8 cellular contexts compared by ENCODE assay signal in the genomic region with DNA sequence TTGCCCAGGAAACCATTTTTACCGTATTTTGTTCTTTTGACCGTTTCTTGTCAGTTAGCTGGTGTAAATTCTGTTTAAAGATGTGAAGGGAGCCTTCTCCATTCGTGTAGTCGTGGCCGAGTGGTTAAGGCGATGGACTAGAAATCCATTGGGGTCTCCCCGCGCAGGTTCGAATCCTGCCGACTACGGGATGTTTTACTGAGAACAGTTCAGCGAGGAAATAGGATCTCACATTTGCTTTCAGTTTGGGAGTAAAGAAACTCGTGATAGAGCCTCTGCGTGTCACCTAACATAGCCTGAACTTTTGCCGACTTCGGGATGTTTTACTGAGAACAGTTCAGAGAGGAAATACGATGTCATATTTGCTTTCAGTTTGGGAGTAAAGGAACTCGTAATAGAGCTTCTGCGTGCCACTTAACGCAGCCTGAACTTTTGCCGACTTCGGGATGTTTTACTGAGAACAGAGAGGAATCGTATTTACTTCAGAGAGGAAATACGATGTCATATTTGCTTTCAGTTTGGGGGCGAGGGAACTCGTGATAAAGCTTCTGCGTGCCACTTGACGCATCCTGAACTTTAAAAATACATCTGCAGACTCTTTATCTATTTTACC. TPM values are rescaled to one million over a fixed set of nuclear protein-coding genes. Genes with fewer than 3 reads are reported as not detected.
A peak's percentile ranks its signal among the peaks of the same experiment; 100 is the strongest.
DNase-seq lines count a peak whose midpoint lies in the region; ATAC-seq and TF ChIP-seq lines count a peak whose summit lies in the region.

No MANE protein-coding gene starts in this region.

- no peaks in the 10 kb centered on the region for H3K36me3 Mint-ChIP-seq in activated CD4-positive, alpha-beta T cell treated with anti-CD3 and anti-CD28 coated beads for 36 hours (ENCODE audit: low read depth)

- POLR2A ChIA-PET in activated CD4-positive, alpha-beta T cell treated with anti-CD3 and anti-CD28 coated beads for 36 hours (lab: Charles Lee) = interaction anchor here (0.6 to 1.4 kb wide), 8 partner anchors 24 to 415 kb away, joined by 3 to 13 read pairs (median 4); a partner anchor contains a TSS

- H3K4me1 ChIP-seq in colonic mucosa = no peaks in the 10 kb centered on the region

- intact Hi-C loops in activated CD4-positive, alpha-beta T cell treated with anti-CD3 and anti-CD28 coated beads for 36 hours (cut with DNase I, micrococcal nuclease) = loop anchor here (1.0 to 10.0 kb wide), 18 partner anchors 16 to 1463 kb away; partner anchors contain the start of genes ABT1 (in 1 of the 2), HMGN4 (in 1 of the 2) and POM121L2 (in 1 of the 2)
- intact Hi-C loops in colonic mucosa (cut with DNase I) (loop anchor here (10.0 kb wide), 1 partner anchor 354 kb away; no protein-coding TSS in a partner anchor), left colon (cut with DNase I, micrococcal nuclease) (loop anchor here in 1 of 2 donors (10.0 kb wide), 1 partner anchor 416 kb away; a partner anchor contains a TSS)

- peaks cover 6% of the 10 kb centered on the region for H3K4me1 Mint-ChIP-seq in activated CD4-positive, alpha-beta T cell treated with anti-CD3 and anti-CD28 coated beads for 36 hours

- no peak overlapping the region for H3K27ac Mint-ChIP-seq in activated CD4-positive, alpha-beta T cell treated with anti-CD3 and anti-CD28 coated beads for 36 hours

- CTCF ChIA-PET in activated CD4-positive, alpha-beta T cell treated with anti-CD3 and anti-CD28 coated beads for 36 hours (lab: Charles Lee) = interaction anchor here (0.9 to 1.9 kb wide), 3 partner anchors 23 to 302 kb away, joined by 3 to 9 read pairs (median 4); no protein-coding TSS in a partner anchor

- peak overlapping the region; percentile 48 for H3K4me3 ChIP-seq in colonic mucosa

- no peaks in the 10 kb centered on the region for H3K27me3 Mint-ChIP-seq in activated CD4-positive, alpha-beta T cell treated with anti-CD3 and anti-CD28 coated beads for 36 hours

- TF ChIP-seq CTCF in AG09319 (IDR thresholded peaks at IDR 0.05; ENCODE audit: low read depth, low read length) (no peak), colonic mucosa (IDR thresholded peaks at IDR 0.05) (no peak)

- H3K4me3 Mint-ChIP-seq in activated CD4-positive, alpha-beta T cell treated with anti-CD3 and anti-CD28 coated beads for 36 hours = no peak overlapping the region

- no peaks in the 10 kb centered on the region for H3K9me3 ChIP-seq in colonic mucosa

- H3K9ac ChIP-seq in colonic mucosa (ENCODE audit: low read depth in 2 of 2, low read length in 2 of 2) = peak overlapping the region; percentile 78 to 84

- peak overlapping the region; percentile 88 for H3K27ac ChIP-seq in colonic mucosa

- H3K9me3 Mint-ChIP-seq in activated CD4-positive, alpha-beta T cell treated with anti-CD3 and anti-CD28 coated beads for 36 hours (ENCODE audit: low read depth) = no peaks in the 10 kb centered on the region

- no peaks in the 10 kb centered on the region for H3K36me3 ChIP-seq in colonic mucosa

- ATAC-seq in GM19025 (IDR thresholded peaks at IDR 0.05; ENCODE audit: low read depth, unreplicated experiment) (peak; percentile 60), HG03342 (IDR thresholded peaks at IDR 0.05; ENCODE audit: unreplicated experiment) (peak; percentile 58), left colon (peak; percentile 84)
- peak; percentile 79 for ATAC-seq in activated CD4-positive, alpha-beta T cell treated with anti-CD3 and anti-CD28 coated beads for 36 hours

- no peaks in the 10 kb centered on the region for H3K27me3 ChIP-seq in colonic mucosa

- DNase-seq in AG09319 (ENCODE audit: extremely low read depth, low read depth) (peak; percentile 84), NCI-H446 treated with DMSO at 0.1 percent for 48 hours (lab: John Stamatoyannopoulos, UW) (peak; percentile 77), colonic mucosa (peak; percentile 95), left colon (peak; percentile 91)
- peak; percentile 93 for DNase-seq in activated CD4-positive, alpha-beta T cell treated with anti-CD3 and anti-CD28 coated beads for 36 hours
- DNase-seq in stimulated activated CD4-positive, alpha-beta T cell treated with anti-CD3 and anti-CD28 coated beads, Interleukin-1b, Interleukin-23, amount 100 ng/mL, for 48 hours = peak; percentile 91

RNA-seq across cellular contexts. Expression of gene ZNF184, which starts 5.9 kb away (rescaled TPM):
- 10 to 100 TPM; 11.8 to 14.5 TPM for total RNA-seq in activated CD4-positive, alpha-beta T cell treated with anti-CD3 and anti-CD28 coated beads for 36 hours
- total RNA-seq in colonic mucosa (1 to 10 TPM; 6.3 to 8.6 TPM), left colon (1 to 10 TPM; 5.8 to 6.5 TPM)

Comparison
In these comparisons a context has a peak if more than half of its experiments do, and no peak if none do; other contexts are left out.
1. Peak in every context shown above with its lines: DNase-seq, ATAC-seq, H3K4me3 ChIP-seq and H3K27ac ChIP-seq.